In the genomic region with DNA sequence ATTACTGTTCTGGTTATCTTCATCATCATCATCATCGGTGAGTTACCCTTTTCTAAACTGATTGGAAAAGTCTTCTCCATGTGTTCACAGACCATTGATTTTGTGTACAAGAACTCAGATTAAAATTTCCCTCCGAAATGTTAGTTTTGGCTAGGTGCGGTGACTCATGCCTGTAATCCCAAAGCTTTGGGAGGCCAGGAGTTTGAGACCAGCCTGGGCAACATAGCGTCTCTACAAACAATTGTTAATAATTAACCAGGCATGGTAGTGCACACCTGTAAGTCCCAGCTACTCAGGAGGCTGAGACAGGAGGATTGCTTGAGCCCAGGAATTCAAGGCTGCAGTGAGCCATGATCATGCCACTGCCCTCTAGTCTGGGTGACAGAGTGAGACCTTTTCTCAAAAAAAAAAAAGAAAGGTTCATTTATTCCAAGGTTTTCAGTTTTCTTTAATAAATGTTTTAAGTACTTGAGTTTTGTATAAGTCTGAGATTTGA, we compare ENCODE assay signal across 5 cellular contexts.
"Had no signal": no experiment of that assay in that cellular context is flagged by ENCODE, and none has a peak within 500 bp of the region (broad histone marks: within the 10 kb centered on the region; RNA-seq: fewer than 3 reads in every experiment).

No MANE protein-coding gene starts in this region.

- DNase-seq: H9, HCEC 1CT, HFFc6, KBM-7 had no signal

- ATAC-seq: GM23338 had no signal

- H3K4me3 ChIP-seq: GM23338 had no signal
